ENCODE assay signal across 8 cellular contexts in the genomic region with DNA sequence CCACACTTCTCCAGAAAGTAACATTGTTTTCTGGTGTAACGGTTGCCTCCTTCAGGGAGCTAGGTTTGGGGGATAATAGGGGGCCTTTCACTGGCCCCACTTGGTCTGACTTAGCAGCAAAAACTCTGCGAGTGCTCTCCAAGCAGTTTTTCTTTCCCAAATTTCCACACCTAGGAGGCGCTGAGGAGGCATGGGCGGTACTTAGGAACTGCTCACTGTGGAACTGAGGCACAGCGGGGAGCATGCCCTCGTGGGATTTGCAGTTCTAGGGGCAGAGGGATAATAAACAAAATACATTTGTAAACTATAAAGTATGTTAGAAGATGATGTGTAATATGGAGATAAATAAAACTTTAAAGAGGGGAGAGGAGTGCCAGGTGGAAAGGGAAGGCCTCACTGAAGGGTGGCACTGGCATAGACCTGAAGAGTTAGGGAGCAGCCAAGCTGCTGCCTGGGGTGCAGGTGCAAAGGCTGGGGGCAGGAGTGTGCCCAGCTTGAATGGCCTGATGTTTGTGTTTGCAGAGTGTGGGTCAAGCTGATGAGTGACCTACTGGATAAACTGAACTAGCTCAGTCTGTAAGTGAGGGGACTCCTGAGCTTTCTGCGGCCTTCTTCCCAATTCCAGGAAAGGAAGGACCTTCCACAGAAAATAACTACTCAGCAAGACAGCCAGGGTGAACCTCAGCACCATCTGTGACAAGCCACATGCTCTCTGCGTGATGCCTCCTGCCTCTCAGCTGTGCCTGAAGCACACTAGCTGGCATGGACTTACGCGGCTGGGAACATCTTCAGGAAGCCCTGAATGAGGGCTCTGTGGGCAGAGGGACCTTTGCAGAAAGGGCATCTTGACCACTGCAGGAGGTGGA. TPM values are rescaled to one million over a fixed set of nuclear protein-coding genes. Genes with fewer than 3 reads are reported as not detected.
DNase-seq lines count a peak whose midpoint lies in the region; FAIRE-seq and TF ChIP-seq lines count a peak whose summit lies in the region.

No MANE protein-coding gene starts in this region.

- H2AFZ ChIP-seq in keratinocyte (ENCODE audit: control insufficient read depth, low read length): no peak overlapping the region

- no peaks in the 10 kb centered on the region for H4K20me1 ChIP-seq in keratinocyte (ENCODE audit: control insufficient read depth, extremely low read depth, insufficient read depth, low read length)

- peaks cover 33 to 47% of the 10 kb centered on the region in 2 donors for H3K4me1 ChIP-seq in ascending aorta
- peaks cover 5% of the 10 kb centered on the region for H3K4me1 ChIP-seq in keratinocyte (ENCODE audit: control insufficient read depth, extremely low read depth, insufficient read depth, low read length)
- H3K4me1 ChIP-seq in thymus (ENCODE audit: control insufficient read depth, insufficient read depth, low read length): no peaks in the 10 kb centered on the region

- dilution Hi-C loops in keratinocyte (cut with MboI; ENCODE audit: extremely low pct_ligation_motif_present, low sequenced_read_pairs): no loop called here

- no peaks in the 10 kb centered on the region for H3K9me3 ChIP-seq in ascending aorta
- H3K9me3 ChIP-seq in keratinocyte (ENCODE audit: control insufficient read depth, low read depth, low read length): no peaks in the 10 kb centered on the region
- no peaks in the 10 kb centered on the region for H3K9me3 ChIP-seq in thymus (ENCODE audit: control insufficient read depth)

- peak; percentile 34 for DNase-seq in NCI-H2227 (lab: John Stamatoyannopoulos, UW; ENCODE audit: unreplicated experiment)
- DNase-seq in NCI-H2227 treated with DMSO at 0.1 percent for 48 hours (lab: John Stamatoyannopoulos, UW): no peak
- no peak for DNase-seq in ascending aorta (ENCODE audit: low spot score in 2 of 2)
- DNase-seq in keratinocyte (ENCODE audit: low read depth, low spot score): no peak
- DNase-seq in NCI-H187 treated with DMSO at 0.1 percent for 48 hours (lab: John Stamatoyannopoulos, UW): no peak
- no peak for DNase-seq in EL
- DNase-seq in activated T-cell treated with anti-CD3 and anti-CD28 coated beads, Interleukin-2, amount 50 U/mL, for 1 hour: no peak

- no peaks in the 10 kb centered on the region for H3K79me2 ChIP-seq in keratinocyte (ENCODE audit: control insufficient read depth, insufficient read depth, low read length)

- no peak overlapping the region for H3K4me2 ChIP-seq in keratinocyte (ENCODE audit: control insufficient read depth, extremely low read depth, insufficient read depth, low read depth, low read length)

- intact Hi-C loops in ascending aorta (cut with DNase I): no loop called here

- no peak overlapping the region for H3K9ac ChIP-seq in keratinocyte (ENCODE audit: control insufficient read depth, extremely low read depth, insufficient read depth, low read length)

- H3K36me3 ChIP-seq in ascending aorta (no peaks in the 10 kb centered on the region), keratinocyte (ENCODE audit: control insufficient read depth in 2 of 2, extremely low read depth in 1 of 2, insufficient read depth in 2 of 2, low read length in 2 of 2) (no peaks in the 10 kb centered on the region), thymus (ENCODE audit: control insufficient read depth, insufficient read depth) (no peaks in the 10 kb centered on the region)

- FAIRE-seq in keratinocyte (lab: Jason Lieb, UNC): no peak

- H3K4me3 ChIP-seq in ascending aorta: peak overlapping the region; percentile 66 to 89
- no peak overlapping the region for H3K4me3 ChIP-seq in keratinocyte (ENCODE audit: control insufficient read depth in 2 of 3, extremely low read depth in 1 of 3, insufficient read depth in 2 of 3, low read depth in 1 of 3, low read length in 3 of 3)
- no peak overlapping the region for H3K4me3 ChIP-seq in thymus (ENCODE audit: low read length)

- no peaks in the 10 kb centered on the region for H3K9me1 ChIP-seq in keratinocyte (ENCODE audit: control insufficient read depth, extremely low read depth, insufficient read depth, low read length)

- 93% methylated on average over 10 of the region's 10 CpGs for WGBS in thymus

- TF ChIP-seq CTCF in ascending aorta (IDR thresholded peaks at IDR 0.05) (peak in 1 of 3 experiments; percentile 31), keratinocyte (optimal IDR thresholded peaks at IDR 0.05 in 1 of 3, IDR thresholded peaks at IDR 0.05 in 1 of 3, conservative IDR thresholded peaks at IDR 0.05 in 1 of 3; ENCODE audit: extremely low read depth in 1 of 3, insufficient read depth in 2 of 3, low read length in 3 of 3) (peak; percentile 37 to 55 (median 51))

- H3K27ac ChIP-seq in ascending aorta (peak overlapping the region in 1 of 2 donors; percentile 90), keratinocyte (ENCODE audit: control insufficient read depth, insufficient read depth, low read length) (no peak overlapping the region), thymus (ENCODE audit: low read depth) (peak overlapping the region; percentile 8)

- no peaks in the 10 kb centered on the region for H3K27me3 ChIP-seq in ascending aorta
- H3K27me3 ChIP-seq in keratinocyte (ENCODE audit: control insufficient read depth, extremely low read depth, insufficient read depth, low read length): no peaks in the 10 kb centered on the region
- no peaks in the 10 kb centered on the region for H3K27me3 ChIP-seq in thymus (ENCODE audit: control insufficient read depth, insufficient read depth)

RNA-seq across cellular contexts. Expression of a gene that starts 1.9 kb away (rescaled TPM):
- total RNA-seq in ascending aorta: 127 TPM
- 4.7 to 12.1 TPM (median 6.4 TPM) in 3 replicates for polyA plus RNA-seq in keratinocyte
- polyA plus RNA-seq in keratinocyte (2011; ENCODE audit: low read depth): 2.0 TPM
- polyA plus RNA-seq in keratinocyte (2011; cell fraction: cytosol; rRNA removed): 6.2 and 6.9 TPM in 2 replicates
- 11.5 and 16.9 TPM in 2 replicates for polyA plus RNA-seq in keratinocyte (2011; cell fraction: nucleus; rRNA removed)
- 12.5 and 13.9 TPM in 2 replicates for polyA plus RNA-seq in keratinocyte (2012; ENCODE audit: low replicate concordance)
- 3.5 to 10.1 TPM (median 4.1 TPM) in 3 replicates for polyA minus RNA-seq in keratinocyte
- polyA minus RNA-seq in keratinocyte (2011; cell fraction: cytosol; rRNA and poly(A)+ RNA removed): 3.8 TPM
- polyA minus RNA-seq in keratinocyte (2011; cell fraction: nucleus; rRNA and poly(A)+ RNA removed): 5.6 and 6.6 TPM in 2 replicates
- 13.3 TPM for polyA plus RNA-seq in thymus

RNA-seq across cellular contexts. Expression of a gene that starts 34.2 kb away (rescaled TPM):
- total RNA-seq in ascending aorta: 49.4 TPM
- 220 to 441 TPM (median 254 TPM) in 3 replicates for polyA plus RNA-seq in keratinocyte
- 51.0 TPM for polyA plus RNA-seq in keratinocyte (2011; ENCODE audit: low read depth)
- polyA plus RNA-seq in keratinocyte (2011; cell fraction: cytosol; rRNA removed): 220 and 427 TPM in 2 replicates
- 101 and 152 TPM in 2 replicates for polyA plus RNA-seq in keratinocyte (2011; cell fraction: nucleus; rRNA removed)
- polyA plus RNA-seq in keratinocyte (2012; ENCODE audit: low replicate concordance): 135 and 194 TPM in 2 replicates
- 44.3 to 91.9 TPM (median 51.3 TPM) in 3 replicates for polyA minus RNA-seq in keratinocyte
- polyA minus RNA-seq in keratinocyte (2011; cell fraction: cytosol; rRNA and poly(A)+ RNA removed): 143 TPM
- polyA minus RNA-seq in keratinocyte (2011; cell fraction: nucleus; rRNA and poly(A)+ RNA removed): 17.2 and 28.7 TPM in 2 replicates
- polyA plus RNA-seq in thymus: 362 TPM

Comparison
In these comparisons a context has a peak if more than half of its experiments do, and no peak if none do; other contexts are left out.
1. H3K4me3 ChIP-seq: peak in ascending aorta (2 of 2); none in keratinocyte (0 of 3) and thymus (single experiment).